In the genomic region with DNA sequence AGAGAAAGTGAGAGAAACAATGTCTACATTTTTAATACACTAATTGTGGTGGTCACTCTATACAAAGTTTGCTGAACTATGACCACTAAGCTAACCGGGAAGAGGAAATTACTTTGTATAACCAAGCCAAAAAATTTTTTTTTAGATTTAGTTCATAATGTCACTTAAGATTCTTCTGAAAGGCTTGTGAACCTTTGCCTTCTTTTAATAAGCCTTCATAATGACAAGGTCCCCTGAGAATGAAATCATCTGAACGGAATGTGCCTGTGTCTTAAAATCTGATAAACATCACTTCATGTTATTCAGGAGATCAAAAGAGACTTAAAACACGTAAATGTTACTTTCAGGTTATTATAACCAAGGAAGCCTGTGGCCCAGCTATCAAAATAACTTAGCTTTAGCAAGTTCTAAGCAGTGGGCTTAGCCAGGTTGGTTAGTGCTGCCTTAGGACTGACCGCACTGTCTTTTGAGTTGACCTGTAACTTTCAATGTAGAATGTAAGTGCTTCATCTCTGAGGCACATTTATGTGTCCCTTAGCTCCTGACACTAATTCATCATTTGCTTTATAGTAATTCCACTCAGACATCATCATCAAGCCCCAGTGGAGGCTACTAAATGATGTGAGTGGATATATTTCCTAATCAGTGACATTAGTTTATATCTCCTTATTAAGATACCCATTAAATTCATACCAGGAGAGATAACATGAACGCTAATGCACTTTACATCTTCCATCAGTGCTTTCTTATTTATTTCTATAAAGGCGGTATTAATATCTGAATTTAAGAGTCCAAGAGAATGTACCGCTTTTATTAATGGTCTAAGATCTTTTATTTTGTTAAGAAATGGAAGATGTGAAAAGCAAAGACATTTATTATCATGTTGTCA, we compare ENCODE assay signal across 13 cellular contexts.
DNase-seq lines count a peak whose midpoint lies in the region; ATAC-seq and TF ChIP-seq lines count a peak whose summit lies in the region.
"Had no signal": no experiment of that assay in that cellular context is flagged by ENCODE, and none has a peak within 500 bp of the region (broad histone marks: within the 10 kb centered on the region; RNA-seq: fewer than 3 reads in every experiment).

No MANE protein-coding gene starts in this region.

- no peaks in the 10 kb centered on the region for H3K9me3 Mint-ChIP-seq in activated CD4-positive, alpha-beta memory T cell treated with anti-CD3 and anti-CD28 coated beads, Interleukin-2, amount 10 ng/mL, durations not matched to agents 7 days and 5 days
- H3K9me3 Mint-ChIP-seq in natural killer cell = no peaks in the 10 kb centered on the region

- no peak for ATAC-seq in natural killer cell

- H3K4me1 Mint-ChIP-seq in activated CD4-positive, alpha-beta memory T cell treated with anti-CD3 and anti-CD28 coated beads, Interleukin-2, amount 10 ng/mL, durations not matched to agents 7 days and 5 days = no peaks in the 10 kb centered on the region
- peaks cover 0 to 6% of the 10 kb centered on the region in 2 donors for H3K4me1 Mint-ChIP-seq in natural killer cell

- CTCF ChIA-PET in HEK293 (lab: Yijun Ruan, JAX) = no interaction called here
- CTCF ChIA-PET in activated CD4-positive, alpha-beta memory T cell treated with anti-CD3 and anti-CD28 coated beads, Interleukin-2, amount 10 ng/mL, durations not matched to agents 7 days and 5 days (lab: Charles Lee) = no interaction called here

- H3K9ac ChIP-seq in skeletal muscle satellite cell (ENCODE audit: low read depth, low read length) = peak overlapping the region; percentile 29

- peak overlapping the region; percentile 44 for H3K4me2 ChIP-seq in skeletal muscle satellite cell (ENCODE audit: low read length)

- no peak for TF ChIP-seq CTCF in HEK293 (tag by site-specific recombination; IDR thresholded peaks at IDR 0.05)
- no peak for TF ChIP-seq CTCF in astrocyte of the spinal cord (IDR thresholded peaks at IDR 0.05; ENCODE audit: low read depth, low read length)
- TF ChIP-seq CTCF in right atrium auricular region (IDR thresholded peaks at IDR 0.05) = no peak
- no peak for TF ChIP-seq CTCF in natural killer cell (IDR thresholded peaks at IDR 0.05)
- no peak for TF ChIP-seq CTCF in testis (IDR thresholded peaks at IDR 0.05)

- H3K27ac Mint-ChIP-seq in activated CD4-positive, alpha-beta memory T cell treated with anti-CD3 and anti-CD28 coated beads, Interleukin-2, amount 10 ng/mL, durations not matched to agents 7 days and 5 days = no peak overlapping the region
- H3K27ac Mint-ChIP-seq in natural killer cell = no peak overlapping the region

- DNase-seq in astrocyte of the spinal cord (ENCODE audit: low read depth, low spot score) (peak; percentile 37), right atrium auricular region (ENCODE audit: low spot score) (no peak), natural killer cell (no peak), testis (no peak)
- no peak for DNase-seq in activated CD4-positive, alpha-beta T cell treated with anti-CD3 and anti-CD28 coated beads, Interleukin-2, amount 50 U/mL, for 1 hour
- no peak for DNase-seq in activated CD4-positive, alpha-beta memory T cell treated with anti-CD3 and anti-CD28 coated beads, Interleukin-2, amount 10 ng/mL, durations not matched to agents 7 days and 5 days
- DNase-seq: activated CD8-positive, alpha-beta memory T cell treated with anti-CD3 and anti-CD28 coated beads for 24 hours; activated naive CD4-positive, alpha-beta T cell treated with anti-CD3 and anti-CD28 coated beads, Interleukin-2, amount 50 U/mL, for 16 hours; occipital lobe; stimulated activated CD4-positive, alpha-beta T cell treated with anti-CD3 and anti-CD28 coated beads, Interleukin-4, amount 100 ng/mL, for 24 hours; stimulated activated naive CD4-positive, alpha-beta T cell treated with Interleukin-2 at 50 U/mL for 16 hours had no signal

- in situ Hi-C loops in astrocyte of the spinal cord (cut with HindIII; ENCODE audit: low sequenced_read_pairs) = no loop called here

- H3K4me1 ChIP-seq in HEK293 (ENCODE audit: control insufficient read depth, insufficient read depth, low read length) (no peaks in the 10 kb centered on the region), right atrium auricular region (peaks cover 0 to 17% of the 10 kb centered on the region in 2 donors), skeletal muscle satellite cell (ENCODE audit: control insufficient read depth, insufficient read depth, low read length) (peaks cover 34% of the 10 kb centered on the region), testis (no peaks in the 10 kb centered on the region)

- no peaks in the 10 kb centered on the region for H3K27me3 Mint-ChIP-seq in activated CD4-positive, alpha-beta memory T cell treated with anti-CD3 and anti-CD28 coated beads, Interleukin-2, amount 10 ng/mL, durations not matched to agents 7 days and 5 days
- no peaks in the 10 kb centered on the region for H3K27me3 Mint-ChIP-seq in natural killer cell (ENCODE audit: low read depth in 2 of 2)

- H3K27ac ChIP-seq in HEK293 (ENCODE audit: extremely low read depth, low read depth, low read length) (no peak overlapping the region), right atrium auricular region (peak overlapping the region; percentile 29 to 57), testis (no peak overlapping the region)

- no peak overlapping the region for H3K4me3 ChIP-seq in HEK293 (ENCODE audit: low read depth, low read length)
- H3K4me3 ChIP-seq in astrocyte of the spinal cord (ENCODE audit: low read depth, low read length) = no peak overlapping the region
- no peak overlapping the region for H3K4me3 ChIP-seq in right atrium auricular region
- no peak overlapping the region for H3K4me3 ChIP-seq in skeletal muscle satellite cell (ENCODE audit: low read length)
- H3K4me3 ChIP-seq in testis = no peak overlapping the region

- peaks cover 3% of the 10 kb centered on the region for H3K36me3 Mint-ChIP-seq in activated CD4-positive, alpha-beta memory T cell treated with anti-CD3 and anti-CD28 coated beads, Interleukin-2, amount 10 ng/mL, durations not matched to agents 7 days and 5 days (ENCODE audit: low read depth)
- no peaks in the 10 kb centered on the region for H3K36me3 Mint-ChIP-seq in natural killer cell

- no peaks in the 10 kb centered on the region for H3K36me3 ChIP-seq in HEK293 (ENCODE audit: control insufficient read depth in 2 of 2, insufficient read depth in 1 of 2, low read length in 2 of 2)
- H3K36me3 ChIP-seq in right atrium auricular region = no peaks in the 10 kb centered on the region
- no peaks in the 10 kb centered on the region for H3K36me3 ChIP-seq in skeletal muscle satellite cell (ENCODE audit: insufficient read depth, low read length)
- no peaks in the 10 kb centered on the region for H3K36me3 ChIP-seq in testis (ENCODE audit: low read depth, missing control alignments)

- TF ChIP-seq POLR2A in testis (IDR thresholded peaks at IDR 0.05) = no peak

- 75 to 80% methylated on average over 7 of the region's 7 CpGs for WGBS in testis, 2 donors

- POLR2A ChIA-PET in HEK293 (lab: Yijun Ruan, JAX) = no interaction called here
- POLR2A ChIA-PET in activated CD4-positive, alpha-beta memory T cell treated with anti-CD3 and anti-CD28 coated beads, Interleukin-2, amount 10 ng/mL, durations not matched to agents 7 days and 5 days (lab: Charles Lee) = no interaction called here

- H3K27me3 ChIP-seq in right atrium auricular region = no peaks in the 10 kb centered on the region
- H3K27me3 ChIP-seq in skeletal muscle satellite cell (ENCODE audit: control insufficient read depth, insufficient read depth, low read length) = no peaks in the 10 kb centered on the region
- H3K27me3 ChIP-seq in testis = no peaks in the 10 kb centered on the region

- intact Hi-C loops in natural killer cell (cut with micrococcal nuclease) = no loop called here
- intact Hi-C loops in testis (cut with DNase I; ENCODE audit: low total_unique reads) = no loop called here

- H3K4me3 Mint-ChIP-seq in activated CD4-positive, alpha-beta memory T cell treated with anti-CD3 and anti-CD28 coated beads, Interleukin-2, amount 10 ng/mL, durations not matched to agents 7 days and 5 days = no peak overlapping the region
- no peak overlapping the region for H3K4me3 Mint-ChIP-seq in natural killer cell

- no peaks in the 10 kb centered on the region for H3K9me3 ChIP-seq in HEK293 (ENCODE audit: control insufficient read depth, insufficient read depth, low read depth, low read length)
- H3K9me3 ChIP-seq in right atrium auricular region = no peaks in the 10 kb centered on the region
- no peaks in the 10 kb centered on the region for H3K9me3 ChIP-seq in skeletal muscle satellite cell (replicated peaks; ENCODE audit: low read length)
- no peaks in the 10 kb centered on the region for H3K9me3 ChIP-seq in testis

TF ChIP-seq in HEK293, 187 proteins besides CTCF, POLR2A, EP300 and RAD21 (continues in another document):
- TF ChIP-seq ZNF214 (tag by site-specific recombination; IDR thresholded peaks at IDR 0.05; ENCODE audit: borderline replicate concordance) (no peak), SP7 (tag by site-specific recombination; IDR thresholded peaks at IDR 0.05) (no peak), ZNF174 (tag by site-specific recombination; IDR thresholded peaks at IDR 0.05) (no peak), TCF7L2 (IDR thresholded peaks at IDR 0.05; ENCODE audit: borderline replicate concordance, low read depth, low read length) (0 out of 2 replicates have a peak, but pooled peaks have one; percentile 57), ZNF433 (tag by site-specific recombination; IDR thresholded peaks at IDR 0.05; ENCODE audit: low read depth) (no peak), ZNF610 (tag by site-specific recombination; IDR thresholded peaks at IDR 0.05; ENCODE audit: borderline replicate concordance) (no peak), ZNF785 (tag by site-specific recombination; IDR thresholded peaks at IDR 0.05) (no peak), ZSCAN16 (tag by site-specific recombination; IDR thresholded peaks at IDR 0.05) (no peak), MYNN (tag by site-specific recombination; IDR thresholded peaks at IDR 0.05; ENCODE audit: borderline replicate concordance) (no peak), ZNF514 (tag by site-specific recombination; IDR thresholded peaks at IDR 0.05) (no peak), ZNF423 (tag by site-specific recombination; IDR thresholded peaks at IDR 0.05) (no peak)
- TF ChIP-seq, protein P1, sequence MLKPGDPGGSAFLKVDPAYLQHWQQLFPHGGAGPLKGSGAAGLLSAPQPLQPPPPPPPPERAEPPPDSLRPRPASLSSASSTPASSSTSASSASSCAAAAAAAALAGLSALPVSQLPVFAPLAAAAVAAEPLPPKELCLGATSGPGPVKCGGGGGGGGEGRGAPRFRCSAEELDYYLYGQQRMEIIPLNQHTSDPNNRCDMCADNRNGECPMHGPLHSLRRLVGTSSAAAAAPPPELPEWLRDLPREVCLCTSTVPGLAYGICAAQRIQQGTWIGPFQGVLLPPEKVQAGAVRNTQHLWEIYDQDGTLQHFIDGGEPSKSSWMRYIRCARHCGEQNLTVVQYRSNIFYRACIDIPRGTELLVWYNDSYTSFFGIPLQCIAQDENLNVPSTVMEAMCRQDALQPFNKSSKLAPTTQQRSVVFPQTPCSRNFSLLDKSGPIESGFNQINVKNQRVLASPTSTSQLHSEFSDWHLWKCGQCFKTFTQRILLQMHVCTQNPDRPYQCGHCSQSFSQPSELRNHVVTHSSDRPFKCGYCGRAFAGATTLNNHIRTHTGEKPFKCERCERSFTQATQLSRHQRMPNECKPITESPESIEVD (tag by site-specific recombination; IDR thresholded peaks at IDR 0.05) = peak; percentile 17; the same call in 1 of the 2 replicates

Comparison
In these comparisons a context has a peak if more than half of its experiments do, and no peak if none do; other contexts are left out.
1. H3K27ac ChIP-seq: peak in right atrium auricular region (2 of 2); none in HEK293 (single experiment) and testis (0 of 2).